33 cellular contexts compared by ENCODE assay signal in genomic region chr7:105831824-105832535, GRCh38. TPM values are rescaled to one million over a fixed set of nuclear protein-coding genes. Genes with fewer than 3 reads are reported as not detected.
DNase-seq lines count a peak whose midpoint lies in the region; ATAC-seq and TF ChIP-seq lines count a peak whose summit lies in the region.
"Had no signal": no experiment of that assay in that cellular context is flagged by ENCODE, and none has a peak within 500 bp of the region (broad histone marks: within the 10 kb centered on the region; RNA-seq: fewer than 3 reads in every experiment).

No MANE protein-coding gene starts in this region.

- in situ Hi-C loops in ACHN (cut with HindIII; ENCODE audit: low pct_ligation_motif_present, low pct_unique_long_range_greater_than_20kb, low sequenced_read_pairs): no loop called here

- DNase-seq in A172 (ENCODE audit: low spot score) (peak; percentile 25), choroid plexus epithelial cell (ENCODE audit: low read depth) (peak; percentile 61), iris pigment epithelial cell (ENCODE audit: low read depth) (peak; percentile 63), ACHN (no peak), hippocampal formation (lab: John Stamatoyannopoulos, UW) (no peak), cerebellar nuclear complex (lab: John Stamatoyannopoulos, UW) (no peak)
- DNase-seq: 8988T; activated CD4-positive, alpha-beta memory T cell treated with anti-CD3 and anti-CD28 coated beads for 36 hours; activated CD8-positive, alpha-beta memory T cell treated with anti-CD3 and anti-CD28 coated beads, Interleukin-2, amount 50 U/mL, for 4 hours; activated naive CD4-positive, alpha-beta T cell treated with anti-CD3 and anti-CD28 coated beads for 36 hours; amniotic stem cell; brain microvascular endothelial cell; DMS153; effector CD4-positive, alpha-beta T cell; H7; MV-4-11; naive thymus-derived CD8-positive, alpha-beta T cell; NCI-H146; NCI-H2107; NCI-H510A treated with DMSO at 0.1 percent for 48 hours; NK-92 treated with Interleukin-12 subunit alpha and Interleukin-12 subunit beta, amount 100 ng/mL, for 24 hours; nucleus accumbens; PC-9; SHP77; sigmoid colon; stimulated activated CD4-positive, alpha-beta T cell treated with anti-CD3 and anti-CD28 coated beads, Interleukin-15, amount 100 ng/mL, for 24 hours; stimulated activated naive CD8-positive, alpha-beta T cell treated with anti-CD3 and anti-CD28 coated beads, Interleukin-15, Interleukin-2, amounts not matched to agents 100 U/mL and 50 U/mL, for 24 hours; T-cell; testis had no signal

- no peak overlapping the region for H3K4me3 ChIP-seq in choroid plexus epithelial cell (ENCODE audit: low read depth, low read length)
- H3K4me3 ChIP-seq: PC-9, prostate gland, sigmoid colon, testis had no signal

- ATAC-seq in HG03439 (IDR thresholded peaks at IDR 0.05; ENCODE audit: unreplicated experiment): peak; percentile 32
- no peak for ATAC-seq in HG03175 (IDR thresholded peaks at IDR 0.05; ENCODE audit: unreplicated experiment)
- ATAC-seq: activated CD4-positive, CD25-positive, alpha-beta regulatory T cell treated with anti-CD3 and anti-CD28 coated beads, Interleukin-2, amount 50 U/mL, for 24 hours; naive thymus-derived CD8-positive, alpha-beta T cell; stimulated activated naive CD8-positive, alpha-beta T cell treated with anti-CD3 and anti-CD28 coated beads, Interleukin-15, Interleukin-2, amounts not matched to agents 100 U/mL and 50 U/mL, for 24 hours; T-cell had no signal

- TF ChIP-seq CTCF in choroid plexus epithelial cell (conservative IDR thresholded peaks at IDR 0.05; ENCODE audit: low read depth, low read length): no peak

RNA-seq across cellular contexts. Expression of gene ATXN7L1, which starts 44.4 kb away (rescaled TPM):
- 1.6 and 10.2 TPM in 2 replicates for total RNA-seq in A172 (2014; rRNA removed; shearing (Covaris generic))

Comparison
In these comparisons a context has a peak if more than half of its experiments do, and no peak if none do; other contexts are left out.
1. DNase-seq: peak in A172 (single experiment), choroid plexus epithelial cell (single experiment) and iris pigment epithelial cell (single experiment); none in ACHN (single experiment), hippocampal formation (0 of 2) and cerebellar nuclear complex (0 of 2).